9 cellular contexts compared by ENCODE assay signal in the genomic region with DNA sequence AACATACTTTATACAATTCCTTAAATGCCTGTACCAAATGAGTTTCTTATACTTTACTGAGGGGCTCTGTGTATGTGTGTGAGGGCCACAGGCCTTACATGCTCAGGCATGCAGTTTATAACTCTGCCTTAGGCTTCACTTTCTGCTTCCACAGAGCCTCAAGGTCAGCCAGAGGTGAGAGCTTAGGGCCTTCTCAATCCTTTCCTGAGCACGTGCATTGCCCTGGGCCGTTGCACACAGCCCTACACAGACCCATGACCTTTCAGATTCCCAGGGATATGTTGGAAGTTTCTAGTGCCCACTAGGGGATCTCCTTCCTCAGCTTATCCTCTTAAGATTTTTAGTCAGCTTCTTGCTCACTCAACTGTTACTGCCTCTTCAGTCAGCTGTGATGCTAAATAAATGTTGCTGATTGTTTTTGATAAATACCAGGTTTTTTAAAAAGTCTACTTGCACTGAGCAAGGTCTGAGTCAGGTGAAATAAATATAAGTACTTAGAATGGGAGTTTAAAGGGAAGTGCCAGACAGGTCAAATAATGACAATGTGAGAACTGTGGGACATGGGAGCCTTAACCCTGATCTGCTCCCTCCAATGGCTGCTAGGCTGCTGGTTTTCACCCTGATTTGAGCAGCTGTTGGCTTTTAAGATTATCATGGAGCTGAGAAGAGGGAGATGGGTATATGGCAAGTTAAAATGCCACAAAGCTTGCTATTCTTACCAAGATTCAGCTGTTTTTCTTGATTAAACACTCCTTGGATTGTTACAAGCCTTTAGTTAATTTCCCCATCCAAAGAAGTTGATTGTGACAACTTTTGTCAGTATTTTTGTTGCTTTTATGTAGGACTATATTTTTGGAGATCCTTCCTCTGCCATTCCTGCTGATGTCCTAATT.
DNase-seq lines count a peak whose midpoint lies in the region; ATAC-seq and TF ChIP-seq lines count a peak whose summit lies in the region.
"Had no signal": no experiment of that assay in that cellular context is flagged by ENCODE, and none has a peak within 500 bp of the region (broad histone marks: within the 10 kb centered on the region; RNA-seq: fewer than 3 reads in every experiment).

No MANE protein-coding gene starts in this region.

- no peaks in the 10 kb centered on the region for H3K36me3 ChIP-seq in smooth muscle cell (ENCODE audit: low read depth)

- H3K79me2 ChIP-seq in smooth muscle cell (ENCODE audit: low read depth): no peaks in the 10 kb centered on the region

- 32% methylated on average over 2 of the region's 2 CpGs for WGBS in smooth muscle cell (ENCODE audit: low lambda C conversion rate)

- H4K20me1 ChIP-seq in smooth muscle cell (ENCODE audit: low read depth): no peaks in the 10 kb centered on the region

- H3K36me3 Mint-ChIP-seq in WTC11: 0 out of 2 replicates have a peak, but pooled peaks cover 3% of the 10 kb centered on the region
- H3K36me3 Mint-ChIP-seq in activated naive CD8-positive, alpha-beta T cell treated with anti-CD3 and anti-CD28 coated beads, Interleukin-2, amount 50 U/mL, for 24 hours (ENCODE audit: low read depth): no peaks in the 10 kb centered on the region

- H3K4me1 Mint-ChIP-seq in WTC11: no peaks in the 10 kb centered on the region
- no peaks in the 10 kb centered on the region for H3K4me1 Mint-ChIP-seq in activated naive CD8-positive, alpha-beta T cell treated with anti-CD3 and anti-CD28 coated beads, Interleukin-2, amount 50 U/mL, for 24 hours

- no peak overlapping the region for H3K9ac ChIP-seq in smooth muscle cell (ENCODE audit: low read depth)

- no peak overlapping the region for H3K27ac Mint-ChIP-seq in WTC11
- H3K27ac Mint-ChIP-seq in activated naive CD8-positive, alpha-beta T cell treated with anti-CD3 and anti-CD28 coated beads, Interleukin-2, amount 50 U/mL, for 24 hours: no peak overlapping the region
- H3K27ac Mint-ChIP-seq: dendritic cell treated with granulocyte-macrophage colony-stimulating factor and Interleukin-4, amounts not matched to agents 40 ng/mL and 50 ng/mL, for 4 days had no signal

- no peaks in the 10 kb centered on the region for H3F3A ChIP-seq in smooth muscle cell (ENCODE audit: low read depth)

- H3K9me3 ChIP-seq in smooth muscle cell (replicated peaks; ENCODE audit: low read depth): no peaks in the 10 kb centered on the region

- H3K4me2 ChIP-seq in smooth muscle cell: no peak overlapping the region

- H3K27ac ChIP-seq in smooth muscle cell (ENCODE audit: low read depth): peak overlapping the region; percentile 23

- no peak overlapping the region for H2AFZ ChIP-seq in smooth muscle cell (ENCODE audit: low read depth)

- H3K27me3 Mint-ChIP-seq in WTC11 (ENCODE audit: low read depth): no peaks in the 10 kb centered on the region
- peaks cover 2% of the 10 kb centered on the region for H3K27me3 Mint-ChIP-seq in activated naive CD8-positive, alpha-beta T cell treated with anti-CD3 and anti-CD28 coated beads, Interleukin-2, amount 50 U/mL, for 24 hours
- H3K27me3 Mint-ChIP-seq: dendritic cell treated with granulocyte-macrophage colony-stimulating factor and Interleukin-4, amounts not matched to agents 40 ng/mL and 50 ng/mL, for 4 days had no signal

- no peaks in the 10 kb centered on the region for H3K27me3 ChIP-seq in smooth muscle cell (ENCODE audit: low read depth)

- TF ChIP-seq CTCF in HFF-Myc (IDR thresholded peaks at IDR 0.05; ENCODE audit: low read depth, low read length, missing control alignments) (peak; percentile 19), WTC11 (IDR thresholded peaks at IDR 0.05) (no peak), smooth muscle cell (IDR thresholded peaks at IDR 0.05; ENCODE audit: borderline replicate concordance, insufficient read depth, poor library complexity, severe bottlenecking) (no peak)

- CTCF ChIA-PET in WTC11 (lab: Charles Lee): interaction anchor here (0.6 to 2.7 kb wide), 6 partner anchors 26 to 591 kb away, joined by 3 to 30 read pairs (median 3); no protein-coding TSS in a partner anchor

- POLR2A ChIA-PET in WTC11 (lab: Charles Lee): no interaction called here

- intact Hi-C loops in left ventricle myocardium superior (cut with micrococcal nuclease): no loop called here

- peak; percentile 55 for DNase-seq in HFF-Myc (ENCODE audit: extremely low read depth, low read depth)
- peak; percentile 23 for DNase-seq in WTC11 (ENCODE audit: low spot score)
- DNase-seq in left ventricle myocardium superior: no peak
- no peak for DNase-seq in smooth muscle cell (lab: John Stamatoyannopoulos, UW; ENCODE audit: unreplicated experiment)
- no peak for DNase-seq in activated naive CD8-positive, alpha-beta T cell treated with anti-CD3 and anti-CD28 coated beads, Interleukin-2, amount 50 U/mL, for 24 hours
- DNase-seq: NCI-H2227 treated with DMSO at 0.1 percent for 48 hours had no signal

- no peak overlapping the region for H3K4me3 Mint-ChIP-seq in WTC11
- H3K4me3 Mint-ChIP-seq in activated naive CD8-positive, alpha-beta T cell treated with anti-CD3 and anti-CD28 coated beads, Interleukin-2, amount 50 U/mL, for 24 hours: no peak overlapping the region
- H3K4me3 Mint-ChIP-seq: dendritic cell treated with granulocyte-macrophage colony-stimulating factor and Interleukin-4, amounts not matched to agents 40 ng/mL and 50 ng/mL, for 4 days had no signal

- ATAC-seq in WTC11 (peak; percentile 98), left ventricle myocardium superior (peak; percentile 72), HG03159 (IDR thresholded peaks at IDR 0.05; ENCODE audit: unreplicated experiment) (no peak), HG03108 (IDR thresholded peaks at IDR 0.05; ENCODE audit: unreplicated experiment) (no peak)
- ATAC-seq in activated naive CD8-positive, alpha-beta T cell treated with anti-CD3 and anti-CD28 coated beads, Interleukin-2, amount 50 U/mL, for 24 hours: no peak

- no peaks in the 10 kb centered on the region for H3K4me1 ChIP-seq in smooth muscle cell (ENCODE audit: low read depth)

- H3K4me3 ChIP-seq in HFF-Myc (replicated peaks; ENCODE audit: low read depth, low read length) (no peak overlapping the region), smooth muscle cell (no peak overlapping the region)

- H3K9me3 Mint-ChIP-seq in WTC11: peaks cover 7% of the 10 kb centered on the region
- no peaks in the 10 kb centered on the region for H3K9me3 Mint-ChIP-seq in activated naive CD8-positive, alpha-beta T cell treated with anti-CD3 and anti-CD28 coated beads, Interleukin-2, amount 50 U/mL, for 24 hours
- H3K9me3 Mint-ChIP-seq: dendritic cell treated with granulocyte-macrophage colony-stimulating factor and Interleukin-4, amounts not matched to agents 40 ng/mL and 50 ng/mL, for 4 days had no signal

TF ChIP-seq in WTC11, 78 proteins besides CTCF, POLR2A, EP300 and RAD21:
- peak; percentile 59; the same call in 1 of the 2 replicates for TF ChIP-seq ESRRA (CRISPR knock-in tag; IDR thresholded peaks at IDR 0.05; ENCODE audit: borderline replicate concordance)
- TF ChIP-seq, protein P1, sequence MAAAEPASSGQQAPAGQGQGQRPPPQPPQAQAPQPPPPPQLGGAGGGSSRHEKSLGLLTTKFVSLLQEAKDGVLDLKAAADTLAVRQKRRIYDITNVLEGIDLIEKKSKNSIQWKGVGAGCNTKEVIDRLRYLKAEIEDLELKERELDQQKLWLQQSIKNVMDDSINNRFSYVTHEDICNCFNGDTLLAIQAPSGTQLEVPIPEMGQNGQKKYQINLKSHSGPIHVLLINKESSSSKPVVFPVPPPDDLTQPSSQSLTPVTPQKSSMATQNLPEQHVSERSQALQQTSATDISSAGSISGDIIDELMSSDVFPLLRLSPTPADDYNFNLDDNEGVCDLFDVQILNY (CRISPR knock-in tag; IDR thresholded peaks at IDR 0.05): no peak
- TF ChIP-seq, protein P2, sequence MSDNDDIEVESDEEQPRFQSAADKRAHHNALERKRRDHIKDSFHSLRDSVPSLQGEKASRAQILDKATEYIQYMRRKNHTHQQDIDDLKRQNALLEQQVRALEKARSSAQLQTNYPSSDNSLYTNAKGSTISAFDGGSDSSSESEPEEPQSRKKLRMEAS (CRISPR knock-in tag; IDR thresholded peaks at IDR 0.05): peak; percentile 37; the same call in 1 of the 2 replicates
- TF ChIP-seq, protein P3, sequence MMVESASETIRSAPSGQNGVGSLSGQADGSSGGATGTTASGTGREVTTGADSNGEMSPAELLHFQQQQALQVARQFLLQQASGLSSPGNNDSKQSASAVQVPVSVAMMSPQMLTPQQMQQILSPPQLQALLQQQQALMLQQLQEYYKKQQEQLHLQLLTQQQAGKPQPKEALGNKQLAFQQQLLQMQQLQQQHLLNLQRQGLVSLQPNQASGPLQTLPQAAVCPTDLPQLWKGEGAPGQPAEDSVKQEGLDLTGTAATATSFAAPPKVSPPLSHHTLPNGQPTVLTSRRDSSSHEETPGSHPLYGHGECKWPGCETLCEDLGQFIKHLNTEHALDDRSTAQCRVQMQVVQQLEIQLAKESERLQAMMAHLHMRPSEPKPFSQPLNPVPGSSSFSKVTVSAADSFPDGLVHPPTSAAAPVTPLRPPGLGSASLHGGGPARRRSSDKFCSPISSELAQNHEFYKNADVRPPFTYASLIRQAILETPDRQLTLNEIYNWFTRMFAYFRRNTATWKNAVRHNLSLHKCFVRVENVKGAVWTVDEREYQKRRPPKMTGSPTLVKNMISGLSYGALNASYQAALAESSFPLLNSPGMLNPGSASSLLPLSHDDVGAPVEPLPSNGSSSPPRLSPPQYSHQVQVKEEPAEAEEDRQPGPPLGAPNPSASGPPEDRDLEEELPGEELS (CRISPR knock-in tag; IDR thresholded peaks at IDR 0.05): no peak

Comparison
In these comparisons a context has a peak if more than half of its experiments do, and no peak if none do; other contexts are left out.
1. DNase-seq: peak in HFF-Myc (single experiment) and WTC11 (single experiment); none in left ventricle myocardium superior (single experiment), smooth muscle cell (single experiment) and activated naive CD8-positive, alpha-beta T cell treated with anti-CD3 and anti-CD28 coated beads, Interleukin-2, amount 50 U/mL, for 24 hours (single experiment).
2. ATAC-seq: peak in WTC11 (single experiment) and left ventricle myocardium superior (single experiment); none in activated naive CD8-positive, alpha-beta T cell treated with anti-CD3 and anti-CD28 coated beads, Interleukin-2, amount 50 U/mL, for 24 hours (single experiment), HG03159 (single experiment) and HG03108 (single experiment).